8 cellular contexts compared by ENCODE assay signal in genomic region chr16:19886061-19886792, GRCh38. TPM values are rescaled to one million over a fixed set of nuclear protein-coding genes. Genes with fewer than 3 reads are reported as not detected.
DNase-seq lines count a peak whose midpoint lies in the region; ATAC-seq and TF ChIP-seq lines count a peak whose summit lies in the region.

No MANE protein-coding gene starts in this region.

- ATAC-seq in HG02840 (IDR thresholded peaks at IDR 0.05; ENCODE audit: low FRiP score, unreplicated experiment), result no peak

- intact Hi-C loops in Calu3 (cut with micrococcal nuclease; ENCODE audit: unreplicated experiment), result loop anchor here (1.0 to 5.0 kb wide), 4 partner anchors 131 to 327 kb away; no protein-coding TSS in a partner anchor
- intact Hi-C loops in breast epithelium (cut with DNase I; ENCODE audit: low total_unique reads), result loop anchor here (10.0 kb wide), 2 partner anchors 171 to 291 kb away; partner anchors contain the start of genes IQCK and KNOP1

- TF ChIP-seq POLR2A in breast epithelium (IDR thresholded peaks at IDR 0.05), result no peak

- H3K4me1 ChIP-seq in HAP-1, result peaks cover 21% of the 10 kb centered on the region
- no peaks in the 10 kb centered on the region for H3K4me1 ChIP-seq in breast epithelium

- H3K27me3 ChIP-seq in HAP-1 (ENCODE audit: low read depth) (no peaks in the 10 kb centered on the region), WERI-Rb-1 (ENCODE audit: insufficient read depth, low read depth, severe bottlenecking) (no peaks in the 10 kb centered on the region), breast epithelium (no peaks in the 10 kb centered on the region)

- peaks cover 9% of the 10 kb centered on the region for H3K4me1 Mint-ChIP-seq in Calu3 (ENCODE audit: low read depth, unreplicated experiment)

- H3K27ac ChIP-seq in WERI-Rb-1 (no peak overlapping the region), breast epithelium (peak overlapping the region in 1 of 2 donors; percentile 44)

- H3K27me3 Mint-ChIP-seq in Calu3 (ENCODE audit: unreplicated experiment), result no peaks in the 10 kb centered on the region

- H3K36me3 Mint-ChIP-seq in Calu3 (ENCODE audit: insufficient read depth, unreplicated experiment), result peaks cover 45% of the 10 kb centered on the region

- no peaks in the 10 kb centered on the region for H3K9me3 ChIP-seq in HAP-1
- H3K9me3 ChIP-seq in WERI-Rb-1 (ENCODE audit: severe bottlenecking), result peaks cover 5% of the 10 kb centered on the region
- H3K9me3 ChIP-seq in breast epithelium, result no peaks in the 10 kb centered on the region

- peaks cover 5% of the 10 kb centered on the region for H3K9me3 Mint-ChIP-seq in Calu3 (ENCODE audit: low read depth, unreplicated experiment)

- TF ChIP-seq CTCF in Calu3 (IDR thresholded peaks at IDR 0.05; ENCODE audit: unreplicated experiment) (peak; percentile 100), WERI-Rb-1 (IDR thresholded peaks at IDR 0.05; ENCODE audit: low read depth, low read length) (peak; percentile 99), breast epithelium (IDR thresholded peaks at IDR 0.05) (peak; percentile 99 to 100 (median 100))

- H3K4me3 Mint-ChIP-seq in Calu3 (ENCODE audit: low read depth, unreplicated experiment), result peak overlapping the region; percentile 90

- H3K36me3 ChIP-seq in HAP-1 (replicated peaks), result no peaks in the 10 kb centered on the region
- no peaks in the 10 kb centered on the region for H3K36me3 ChIP-seq in WERI-Rb-1
- H3K36me3 ChIP-seq in breast epithelium, result no peaks in the 10 kb centered on the region

- H3K27ac Mint-ChIP-seq in Calu3 (ENCODE audit: unreplicated experiment), result no peak overlapping the region

- DNase-seq in Calu3 (peak; percentile 86), HAP-1 (ENCODE audit: low spot score in 2 of 2) (peak; percentile 67 to 91), NCI-H2196 treated with DMSO at 0.1 percent for 48 hours (lab: John Stamatoyannopoulos, UW; ENCODE audit: unreplicated experiment) (peak; percentile 63), WERI-Rb-1 (peak; percentile 73), breast epithelium (ENCODE audit: low spot score in 2 of 2) (peak; percentile 60 to 78), islet precursor cell (peak; percentile 86)
- peak; percentile 74 to 85 (median 74) for DNase-seq in stimulated activated CD4-positive, alpha-beta T cell treated with anti-CD3 and anti-CD28 coated beads, Interleukin-12 subunit alpha, Interleukin-12 subunit beta, amount 100 ng/mL, for 48 hours (ENCODE audit: low read depth in 2 of 3, low spot score in 1 of 3)

- CTCF ChIA-PET in Calu3 (lab: Charles Lee), result interaction anchor here (0.5 to 3.5 kb wide), 11 partner anchors 13 to 499 kb away, joined by 4 to 41 read pairs (median 4); no protein-coding TSS in a partner anchor

- H3K4me3 ChIP-seq in HAP-1, result no peak overlapping the region
- H3K4me3 ChIP-seq in WERI-Rb-1 (ENCODE audit: low read depth, low read length), result no peak overlapping the region
- peak overlapping the region; percentile 77 to 92 (median 82) for H3K4me3 ChIP-seq in breast epithelium

- in situ Hi-C loops in HAP-1 (cut with MboI; ENCODE audit: low sequenced_read_pairs), result loop anchor here (5.0 to 25.0 kb wide), 4 partner anchors 169 to 499 kb away; partner anchors contain the start of genes IQCK, KNOP1 and VPS35L

- no TSS peak for BruUV-seq in Calu3 (replicated peaks; lab: Mats Ljungman, UMichigan)

RNA-seq across cellular contexts. Expression of gene GPRC5B, which starts 1.6 kb away (rescaled TPM):
- 276 and 294 TPM in 2 replicates for total RNA-seq in Calu3 (2022)
- total RNA-seq in breast epithelium, result 10 to 100 TPM; 16.3 to 26.6 (median 20.3) TPM

Comparison
In these comparisons a context has a peak if more than half of its experiments do, and no peak if none do; other contexts are left out.
1. H3K4me3 ChIP-seq: peak in breast epithelium (3 of 3); none in HAP-1 (single experiment) and WERI-Rb-1 (single experiment).
2. RNA of gene GPRC5B, which starts 1.6 kb away (total RNA-seq): 276 to 294 TPM in Calu3; 16.3 to 26.6 TPM in breast epithelium; every median in the first group is over 10 times any median in the second.
3. Peak in every context shown above with its lines, with median percentiles within 50 percentile points of each other: DNase-seq and CTCF ChIP-seq.